ENCODE assay signal across 18 cellular contexts in the genomic region with DNA sequence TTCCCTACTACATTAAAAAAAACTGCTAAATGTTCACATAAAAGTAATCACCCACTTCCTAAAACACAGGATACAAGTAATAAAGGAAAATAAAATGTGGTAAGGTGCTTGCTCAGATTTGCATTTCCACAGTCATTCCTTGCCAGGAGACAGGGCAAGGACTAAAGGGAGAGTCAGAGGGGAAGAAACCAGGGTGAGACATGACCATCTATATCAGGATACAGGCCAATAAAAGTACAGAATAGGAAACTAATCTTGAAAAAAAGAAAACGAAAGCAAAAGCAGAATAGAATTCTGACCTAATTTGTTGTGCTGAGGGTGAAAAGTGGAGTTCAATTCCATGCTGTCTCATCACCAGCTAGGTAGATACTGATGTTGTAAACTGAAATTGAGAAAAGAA. TPM values are rescaled to one million over a fixed set of nuclear protein-coding genes. Genes with fewer than 3 reads are reported as not detected.
DNase-seq lines count a peak whose midpoint lies in the region; ATAC-seq and TF ChIP-seq lines count a peak whose summit lies in the region.
"Had no signal": no experiment of that assay in that cellular context is flagged by ENCODE, and none has a peak within 500 bp of the region (broad histone marks: within the 10 kb centered on the region; RNA-seq: fewer than 3 reads in every experiment).

No MANE protein-coding gene starts in this region.

- H3K4me1 ChIP-seq in BE2C = no peaks in the 10 kb centered on the region
- H3K4me1 ChIP-seq: adrenal gland, psoas muscle, upper lobe of left lung had no signal

- no peak overlapping the region for H3K27ac Mint-ChIP-seq in stimulated activated naive CD8-positive, alpha-beta T cell treated with anti-CD3 and anti-CD28 coated beads, Interleukin-15, amount 100 ng/mL, for 72 hours
- peak overlapping the region; percentile 21 for H3K27ac Mint-ChIP-seq in activated T-helper 1 cell treated with anti-CD3 and anti-CD28 coated beads, Interleukin-12 subunit alpha, Interleukin-12 subunit beta, Interleukin-2, Interleukin-4 antibody, amounts not matched to agents 30 ng/mL and 10 ng/mL and 1 ng/mL, durations not matched to agents 14 hours and 24 hours and 36 hours
- H3K27ac Mint-ChIP-seq: brain, memory B cell had no signal

- H3K9me3 Mint-ChIP-seq in stimulated activated naive CD8-positive, alpha-beta T cell treated with anti-CD3 and anti-CD28 coated beads, Interleukin-15, amount 100 ng/mL, for 72 hours = peaks cover 31 to 33% of the 10 kb centered on the region in 2 donors
- H3K9me3 Mint-ChIP-seq in activated T-helper 1 cell treated with anti-CD3 and anti-CD28 coated beads, Interleukin-12 subunit alpha, Interleukin-12 subunit beta, Interleukin-2, Interleukin-4 antibody, amounts not matched to agents 30 ng/mL and 10 ng/mL and 1 ng/mL, durations not matched to agents 14 hours and 24 hours and 36 hours = peaks cover 41% of the 10 kb centered on the region

- H3K27me3 Mint-ChIP-seq in stimulated activated naive CD8-positive, alpha-beta T cell treated with anti-CD3 and anti-CD28 coated beads, Interleukin-15, amount 100 ng/mL, for 72 hours = no peaks in the 10 kb centered on the region
- H3K27me3 Mint-ChIP-seq in activated T-helper 1 cell treated with anti-CD3 and anti-CD28 coated beads, Interleukin-12 subunit alpha, Interleukin-12 subunit beta, Interleukin-2, Interleukin-4 antibody, amounts not matched to agents 30 ng/mL and 10 ng/mL and 1 ng/mL, durations not matched to agents 14 hours and 24 hours and 36 hours (ENCODE audit: insufficient read depth) = no peaks in the 10 kb centered on the region

- H3K36me3 ChIP-seq in BE2C = no peaks in the 10 kb centered on the region
- H3K36me3 ChIP-seq: adrenal gland, upper lobe of left lung had no signal

- ATAC-seq in activated CD4-positive, CD25-positive, alpha-beta regulatory T cell treated with anti-CD3 and anti-CD28 coated beads, Interleukin-2, amount 50 U/mL, for 24 hours = peak; percentile 46 to 63
- peak; percentile 58 for ATAC-seq in stimulated activated naive CD8-positive, alpha-beta T cell treated with anti-CD3 and anti-CD28 coated beads, Interleukin-15, amount 100 ng/mL, for 72 hours
- ATAC-seq in stimulated activated naive CD8-positive, alpha-beta T cell treated with anti-CD3 and anti-CD28 coated beads, Interleukin-15, Interleukin-2, amounts not matched to agents 100 U/mL and 50 U/mL, for 24 hours = no peak
- ATAC-seq in GM21786 (IDR thresholded peaks at IDR 0.05; ENCODE audit: unreplicated experiment) = no peak
- no peak for ATAC-seq in GM21737 (IDR thresholded peaks at IDR 0.05; ENCODE audit: unreplicated experiment)
- ATAC-seq: left colon, psoas muscle had no signal

- no peak for DNase-seq in activated CD4-positive, CD25-positive, alpha-beta regulatory T cell treated with anti-CD3 and anti-CD28 coated beads, Interleukin-2, amount 50 U/mL, for 72 hours
- DNase-seq in stimulated activated naive CD8-positive, alpha-beta T cell treated with anti-CD3 and anti-CD28 coated beads, Interleukin-15, amount 100 ng/mL, for 72 hours = no peak
- DNase-seq in stimulated activated naive CD8-positive, alpha-beta T cell treated with anti-CD3 and anti-CD28 coated beads, Interleukin-15, Interleukin-2, amounts not matched to agents 100 U/mL and 50 U/mL, for 24 hours = no peak
- DNase-seq in activated T-helper 1 cell treated with anti-CD3 and anti-CD28 coated beads, Interleukin-12 subunit alpha, Interleukin-12 subunit beta, Interleukin-2, Interleukin-4 antibody, amounts not matched to agents 30 ng/mL and 10 ng/mL and 1 ng/mL, durations not matched to agents 14 hours and 24 hours and 36 hours (ENCODE audit: low spot score) = no peak
- DNase-seq in BE2C = no peak
- DNase-seq: adrenal gland, GF-D8, left colon, NCI-H1694 treated with DMSO at 0.1 percent for 48 hours, NCI-H2171 treated with DMSO at 0.1 percent for 48 hours, NCI-H524 treated with DMSO at 0.1 percent for 48 hours, psoas muscle, upper lobe of left lung had no signal

- H3K4me3 ChIP-seq in BE2C (ENCODE audit: low read depth, low read length) = no peak overlapping the region
- H3K4me3 ChIP-seq: adrenal gland, psoas muscle, upper lobe of left lung had no signal

- no peak overlapping the region for H3K4me3 Mint-ChIP-seq in stimulated activated naive CD8-positive, alpha-beta T cell treated with anti-CD3 and anti-CD28 coated beads, Interleukin-15, amount 100 ng/mL, for 72 hours
- H3K4me3 Mint-ChIP-seq in activated T-helper 1 cell treated with anti-CD3 and anti-CD28 coated beads, Interleukin-12 subunit alpha, Interleukin-12 subunit beta, Interleukin-2, Interleukin-4 antibody, amounts not matched to agents 30 ng/mL and 10 ng/mL and 1 ng/mL, durations not matched to agents 14 hours and 24 hours and 36 hours = no peak overlapping the region
- H3K4me3 Mint-ChIP-seq: brain, memory B cell had no signal

- no peaks in the 10 kb centered on the region for H3K9me3 ChIP-seq in BE2C
- H3K9me3 ChIP-seq: psoas muscle had no signal

- intact Hi-C loops in activated T-helper 1 cell treated with anti-CD3 and anti-CD28 coated beads, Interleukin-12 subunit alpha, Interleukin-12 subunit beta, Interleukin-2, Interleukin-4 antibody, amounts not matched to agents 30 ng/mL and 10 ng/mL and 1 ng/mL, durations not matched to agents 14 hours and 24 hours and 36 hours (cut with micrococcal nuclease) = no loop called here

- H3K36me3 Mint-ChIP-seq in activated T-helper 1 cell treated with anti-CD3 and anti-CD28 coated beads, Interleukin-12 subunit alpha, Interleukin-12 subunit beta, Interleukin-2, Interleukin-4 antibody, amounts not matched to agents 30 ng/mL and 10 ng/mL and 1 ng/mL, durations not matched to agents 14 hours and 24 hours and 36 hours (ENCODE audit: low read depth) = peaks cover 3% of the 10 kb centered on the region
- H3K36me3 Mint-ChIP-seq: brain had no signal

- no peaks in the 10 kb centered on the region for H3K27me3 ChIP-seq in BE2C
- H3K27me3 ChIP-seq: adrenal gland, upper lobe of left lung had no signal

- H3K4me1 Mint-ChIP-seq in stimulated activated naive CD8-positive, alpha-beta T cell treated with anti-CD3 and anti-CD28 coated beads, Interleukin-15, amount 100 ng/mL, for 72 hours = peaks cover 11% of the 10 kb centered on the region
- H3K4me1 Mint-ChIP-seq in activated T-helper 1 cell treated with anti-CD3 and anti-CD28 coated beads, Interleukin-12 subunit alpha, Interleukin-12 subunit beta, Interleukin-2, Interleukin-4 antibody, amounts not matched to agents 30 ng/mL and 10 ng/mL and 1 ng/mL, durations not matched to agents 14 hours and 24 hours and 36 hours (ENCODE audit: low read depth) = peaks cover 9% of the 10 kb centered on the region
- H3K4me1 Mint-ChIP-seq: brain had no signal

- TF ChIP-seq CTCF in BE2C (IDR thresholded peaks at IDR 0.05; ENCODE audit: low read depth, low read length) = no peak

RNA-seq across cellular contexts. Expression of gene JMJD4, which starts 27.3 kb away (rescaled TPM):
- 33.9 and 37.5 TPM in 2 replicates for total RNA-seq in activated T-helper 1 cell treated with anti-CD3 and anti-CD28 coated beads, Interleukin-12 subunit alpha, Interleukin-12 subunit beta, Interleukin-2, Interleukin-4 antibody, amounts not matched to agents 30 ng/mL and 10 ng/mL and 1 ng/mL, durations not matched to agents 14 hours and 24 hours and 36 hours
- polyA plus RNA-seq in BE2C (2012; ENCODE audit: insufficient read depth, insufficient read length, low read depth) = 38.7 TPM

RNA-seq across cellular contexts. Expression of gene SNAP47, which starts 27.4 kb away (rescaled TPM):
- 32.2 and 33.7 TPM in 2 replicates for total RNA-seq in activated T-helper 1 cell treated with anti-CD3 and anti-CD28 coated beads, Interleukin-12 subunit alpha, Interleukin-12 subunit beta, Interleukin-2, Interleukin-4 antibody, amounts not matched to agents 30 ng/mL and 10 ng/mL and 1 ng/mL, durations not matched to agents 14 hours and 24 hours and 36 hours
- polyA plus RNA-seq in BE2C (2012; ENCODE audit: insufficient read depth, insufficient read length, low read depth) = 104 TPM

Comparison
In these comparisons a context has a peak if more than half of its experiments do, and no peak if none do; other contexts are left out.
1. ATAC-seq: peak in activated CD4-positive, CD25-positive, alpha-beta regulatory T cell treated with anti-CD3 and anti-CD28 coated beads, Interleukin-2, amount 50 U/mL, for 24 hours (2 of 2) and stimulated activated naive CD8-positive, alpha-beta T cell treated with anti-CD3 and anti-CD28 coated beads, Interleukin-15, amount 100 ng/mL, for 72 hours (single experiment); none in stimulated activated naive CD8-positive, alpha-beta T cell treated with anti-CD3 and anti-CD28 coated beads, Interleukin-15, Interleukin-2, amounts not matched to agents 100 U/mL and 50 U/mL, for 24 hours (single experiment), GM21786 (single experiment) and GM21737 (single experiment).